ENCODE assay signal across 8 cellular contexts in genomic region chr20:45813006-45813340, GRCh38. TPM values are rescaled to one million over a fixed set of nuclear protein-coding genes. Genes with fewer than 3 reads are reported as not detected.
DNase-seq lines count a peak whose midpoint lies in the region; ATAC-seq and TF ChIP-seq lines count a peak whose summit lies in the region.

No MANE protein-coding gene starts in this region.

- H3K36me3 ChIP-seq in GM06990 (ENCODE audit: control insufficient read depth, insufficient read depth, low read length) (peaks cover 25% of the 10 kb centered on the region), PC-9 (ENCODE audit: low read depth) (peaks cover 46% of the 10 kb centered on the region), trophoblast cell (ENCODE audit: control insufficient read depth in 1 of 2, insufficient read depth in 2 of 2, low read length in 2 of 2) (peaks cover 22 to 49% of the 10 kb centered on the region in 2 experiments)

- CTCF ChIA-PET in PC-9 (lab: Charles Lee) = no interaction called here

- H3K27me3 ChIP-seq in GM06990 (replicated peaks; ENCODE audit: control insufficient read depth, insufficient read depth, low read length) = no peaks in the 10 kb centered on the region
- no peaks in the 10 kb centered on the region for H3K27me3 ChIP-seq in PC-9 (ENCODE audit: insufficient read depth, low read depth)
- H3K27me3 ChIP-seq in trophoblast cell (ENCODE audit: insufficient read depth, low read length) = no peaks in the 10 kb centered on the region

- H4K20me1 ChIP-seq in PC-9 (ENCODE audit: insufficient read depth) = no peaks in the 10 kb centered on the region

- peak overlapping the region; percentile 21 for H4K12ac ChIP-seq in trophoblast cell (ENCODE audit: low read depth, low read length)

- ATAC-seq in HG03039 (IDR thresholded peaks at IDR 0.05; ENCODE audit: unreplicated experiment) = no peak

- TF ChIP-seq CTCF in GM06990 (IDR thresholded peaks at IDR 0.05; ENCODE audit: insufficient read depth, low read length, poor library complexity, severe bottlenecking) (no peak), PC-9 (conservative IDR thresholded peaks at IDR 0.05) (no peak), epithelial cell of proximal tubule (conservative IDR thresholded peaks at IDR 0.05; ENCODE audit: low read depth, low read length) (no peak)

- intact Hi-C loops in PC-9 (cut with micrococcal nuclease; ENCODE audit: unreplicated experiment) = loop anchor here (2.0 to 5.0 kb wide), 2 partner anchors 34 to 149 kb away; no protein-coding TSS in a partner anchor

- peak overlapping the region; percentile 1 for H2AK5ac ChIP-seq in trophoblast cell (ENCODE audit: low read length)

- H4K91ac ChIP-seq in trophoblast cell (ENCODE audit: low read depth, low read length) = peak overlapping the region; percentile 89

- H3K4me3 ChIP-seq in GM06990 (replicated peaks; ENCODE audit: low read depth, low read length) = peak overlapping the region; percentile 89
- peak overlapping the region; percentile 77 for H3K4me3 ChIP-seq in PC-9
- peak overlapping the region; percentile 90 for H3K4me3 ChIP-seq in epithelial cell of proximal tubule (ENCODE audit: low read depth, low read length)
- peak overlapping the region; percentile 93 for H3K4me3 ChIP-seq in trophoblast cell (ENCODE audit: low read depth, low read length)

- POLR2A ChIA-PET in PC-9 (lab: Charles Lee; ENCODE audit: unreplicated experiment) = interaction anchor here (0.6 kb wide), 2 partner anchors 26 to 136 kb away, joined by 3 read pairs; no protein-coding TSS in a partner anchor

- no peaks in the 10 kb centered on the region for H3K9me2 ChIP-seq in PC-9 (ENCODE audit: insufficient read depth)

- peaks cover 6% of the 10 kb centered on the region for H3K79me1 ChIP-seq in trophoblast cell (ENCODE audit: low read length)

- H2AFZ ChIP-seq in PC-9 (peak overlapping the region; percentile 74), trophoblast cell (ENCODE audit: insufficient read depth, low read length, poor library complexity) (peak overlapping the region; percentile 53)

- H3K4me2 ChIP-seq in PC-9 = peak overlapping the region; percentile 88
- peak overlapping the region; percentile 88 for H3K4me2 ChIP-seq in trophoblast cell (ENCODE audit: low read length)

- in situ Hi-C loops in KBM-7 (cut with MboI; ENCODE audit: low pct_unique_long_range_greater_than_20kb, low sequenced_read_pairs) = no loop called here

- peaks cover 29% of the 10 kb centered on the region for H3K79me2 ChIP-seq in PC-9 (ENCODE audit: low read depth)
- H3K79me2 ChIP-seq in trophoblast cell (ENCODE audit: control insufficient read depth, insufficient read depth, low read length, poor library complexity) = peaks cover 10% of the 10 kb centered on the region

- H2BK12ac ChIP-seq in trophoblast cell (ENCODE audit: low read length) = no peak overlapping the region

- peak overlapping the region; percentile 88 for H4K8ac ChIP-seq in trophoblast cell (ENCODE audit: low read depth, low read length)

- H3K27ac ChIP-seq in PC-9 (no peak overlapping the region), trophoblast cell (ENCODE audit: low read depth, low read length) (no peak overlapping the region)

- H3K4me1 ChIP-seq in PC-9 (replicated peaks; ENCODE audit: insufficient read depth) (peaks cover 44% of the 10 kb centered on the region), trophoblast cell (ENCODE audit: control insufficient read depth in 1 of 2, insufficient read depth in 2 of 2, low read length in 2 of 2) (peaks cover 7 to 15% of the 10 kb centered on the region in 2 experiments)

- H3K23ac ChIP-seq in trophoblast cell (ENCODE audit: low read length) = no peak overlapping the region

- H3K14ac ChIP-seq in trophoblast cell (ENCODE audit: low read length) = peak overlapping the region; percentile 80

- WGBS in trophoblast cell (ENCODE audit: extremely low coverage, insufficient coverage, insufficient read length) = no CpG with 5 or more reads among the region's 11 CpGs

- DNase-seq in GM06990 (ENCODE audit: extremely low read depth, insufficient read length) (no peak), PC-9 (peak in 1 of 2 experiments; percentile 34), epithelial cell of proximal tubule (ENCODE audit: low read depth) (no peak), trophoblast cell (no peak), HCEC 1CT (no peak), KBM-7 (no peak)
- DNase-seq in stimulated activated CD4-positive, alpha-beta T cell treated with anti-CD3 and anti-CD28 coated beads, Interleukin-15, amount 100 ng/mL, for 24 hours = no peak

- peak overlapping the region; percentile 82 for H2BK120ac ChIP-seq in trophoblast cell (ENCODE audit: insufficient read depth, low read length, poor library complexity)

- H3K9me3 ChIP-seq in PC-9 (ENCODE audit: insufficient read depth, low read depth) (no peaks in the 10 kb centered on the region), trophoblast cell (ENCODE audit: insufficient read depth, low read depth, low read length) (no peaks in the 10 kb centered on the region)

- H3K9ac ChIP-seq in trophoblast cell (ENCODE audit: low read length) = peak overlapping the region; percentile 85

- peak overlapping the region; percentile 81 for H3K18ac ChIP-seq in trophoblast cell (ENCODE audit: low read length)

- H3K4ac ChIP-seq in trophoblast cell (ENCODE audit: low read depth, low read length) = peak overlapping the region; percentile 96

- H2BK5ac ChIP-seq in trophoblast cell (ENCODE audit: low read depth, low read length, poor library complexity) = peak overlapping the region; percentile 58

- TSS peak; percentile 72 for BruUV-seq in PC-9 (replicated peaks; lab: Mats Ljungman, UMichigan)

- H3F3A ChIP-seq in PC-9 (ENCODE audit: insufficient read depth, low read depth) = peaks cover 63% of the 10 kb centered on the region

RNA-seq across cellular contexts. Expression of gene UBE2C, which starts 0.5 kb away (rescaled TPM):
- 207 TPM in 2 replicates for total RNA-seq in PC-9 (2021)
- 345 and 447 TPM in 2 replicates for total RNA-seq in epithelial cell of proximal tubule
- 171 and 186 TPM in 2 replicates for polyA plus RNA-seq in trophoblast cell (2013)

RNA-seq across cellular contexts. Expression of gene TNNC2, which starts 14.1 kb away (rescaled TPM):
- total RNA-seq in PC-9 (2021) (1.3 TPM in 1 of 2 replicates, not detected in the other), epithelial cell of proximal tubule (not detected in 2 replicates)
- polyA plus RNA-seq in trophoblast cell (2013) = 0.11 and 0.14 TPM in 2 replicates

RNA-seq across cellular contexts. Expression of gene SNX21, which starts 20.6 kb away (rescaled TPM):
- total RNA-seq in PC-9 (2021) = 9.8 and 13.3 TPM in 2 replicates
- total RNA-seq in epithelial cell of proximal tubule = 20.1 and 29.0 TPM in 2 replicates
- polyA plus RNA-seq in trophoblast cell (2013) = 6.6 and 7.3 TPM in 2 replicates

RNA-seq across cellular contexts. Expression of gene DNTTIP1, which starts 21.2 kb away (rescaled TPM):
- total RNA-seq in PC-9 (2021) = 53.4 and 56.6 TPM in 2 replicates
- total RNA-seq in epithelial cell of proximal tubule = 23.1 and 34.7 TPM in 2 replicates
- polyA plus RNA-seq in trophoblast cell (2013) = 27.8 and 28.6 TPM in 2 replicates

RNA-seq across cellular contexts. Expression of gene WFDC3, which starts 21.3 kb away (rescaled TPM):
- total RNA-seq in PC-9 (2021) (21.6 and 22.4 TPM in 2 replicates), epithelial cell of proximal tubule (0.43 and 0.69 TPM in 2 replicates)
- not detected in 2 replicates for polyA plus RNA-seq in trophoblast cell (2013)
